ENCODE assay signal across 8 cellular contexts in genomic region chr9:111662851-111663823, GRCh38. TPM values are rescaled to one million over a fixed set of nuclear protein-coding genes. Genes with fewer than 3 reads are reported as not detected.
DNase-seq lines count a peak whose midpoint lies in the region; ATAC-seq, FAIRE-seq and TF ChIP-seq lines count a peak whose summit lies in the region.

No MANE protein-coding gene starts in this region.

- no peaks in the 10 kb centered on the region for H4K20me1 ChIP-seq in SU-DHL-6 (ENCODE audit: low read depth, low read length)

- no peaks in the 10 kb centered on the region for H3K36me3 ChIP-seq in SU-DHL-6 (ENCODE audit: low read length)
- H3K36me3 ChIP-seq in parathyroid adenoma (ENCODE audit: control insufficient read depth, insufficient read depth, low read length): no peaks in the 10 kb centered on the region

- ATAC-seq in HG03354 (IDR thresholded peaks at IDR 0.05; ENCODE audit: poor library complexity, severe bottlenecking, unreplicated experiment) (no peak), GM19452 (IDR thresholded peaks at IDR 0.05; ENCODE audit: unreplicated experiment) (no peak)

- no peak for TF ChIP-seq POLR2A in GM12891 (IDR thresholded peaks at IDR 0.05; ENCODE audit: low read depth, low read length)

- H3K9ac ChIP-seq in SU-DHL-6 (ENCODE audit: low read length) (no peak overlapping the region), parathyroid adenoma (no peak overlapping the region)

- H2AFZ ChIP-seq in SU-DHL-6 (ENCODE audit: low read depth, low read length, severe bottlenecking): no peak overlapping the region
- H2AFZ ChIP-seq in parathyroid adenoma: no peak overlapping the region

- H3K9me3 ChIP-seq in SU-DHL-6 (ENCODE audit: insufficient read depth, low read length): no peaks in the 10 kb centered on the region
- no peaks in the 10 kb centered on the region for H3K9me3 ChIP-seq in parathyroid adenoma (ENCODE audit: control insufficient read depth, low read length)

- H3K4me2 ChIP-seq in SU-DHL-6 (ENCODE audit: low read depth, low read length, poor library complexity, severe bottlenecking) (peak overlapping the region; percentile 75), parathyroid adenoma (ENCODE audit: low read length) (peak overlapping the region; percentile 87)

- no peaks in the 10 kb centered on the region for H3F3A ChIP-seq in SU-DHL-6 (ENCODE audit: insufficient read depth)

- H3K79me2 ChIP-seq in SU-DHL-6 (ENCODE audit: insufficient read depth, low read length): no peaks in the 10 kb centered on the region
- peaks cover 2% of the 10 kb centered on the region for H3K79me2 ChIP-seq in parathyroid adenoma

- H3K9me2 ChIP-seq in SU-DHL-6 (replicated peaks; ENCODE audit: insufficient read depth, low read length): no peaks in the 10 kb centered on the region

- TF ChIP-seq CTCF in SU-DHL-6 (IDR thresholded peaks at IDR 0.05; ENCODE audit: insufficient read depth, low read length, poor library complexity, severe bottlenecking) (no peak), epithelial cell of esophagus (IDR thresholded peaks at IDR 0.05; ENCODE audit: insufficient read depth, low read depth, low read length, missing control alignments) (no peak), parathyroid adenoma (IDR thresholded peaks at IDR 0.05) (no peak)

- intact Hi-C loops in head of caudate nucleus (cut with DNase I): no loop called here

- H3K27me3 ChIP-seq in SU-DHL-6 (ENCODE audit: low read length) (no peaks in the 10 kb centered on the region), parathyroid adenoma (ENCODE audit: control insufficient read depth, insufficient read depth, low read length) (no peaks in the 10 kb centered on the region)

- H3K27ac ChIP-seq in SU-DHL-6 (ENCODE audit: low read depth, low read length) (no peak overlapping the region), parathyroid adenoma (peak overlapping the region; percentile 63)

- peak; percentile 11 for DNase-seq in GM12891 (ENCODE audit: insufficient read length, low spot score)
- peak; percentile 23 for DNase-seq in epithelial cell of esophagus (ENCODE audit: low read depth)
- DNase-seq in NCI-H748 treated with DMSO at 0.1 percent for 48 hours (lab: John Stamatoyannopoulos, UW): no peak
- no peak for DNase-seq in head of caudate nucleus

- no peak overlapping the region for H3K4me3 ChIP-seq in SU-DHL-6 (ENCODE audit: insufficient read depth, low read length, poor library complexity, severe bottlenecking)
- no peak overlapping the region for H3K4me3 ChIP-seq in epithelial cell of esophagus (ENCODE audit: low read length)
- peak overlapping the region; percentile 39 for H3K4me3 ChIP-seq in parathyroid adenoma (ENCODE audit: low read depth, low read length)

- FAIRE-seq in GM12891 (lab: Jason Lieb, UNC): no peak

- peaks cover 4% of the 10 kb centered on the region for H3K4me1 ChIP-seq in parathyroid adenoma

TF ChIP-seq in GM12891, 5 proteins besides CTCF, POLR2A, EP300 and RAD21:
- no peak for TF ChIP-seq POLR2AphosphoS5 (IDR thresholded peaks at IDR 0.05; ENCODE audit: low read depth, low read length)
- TF ChIP-seq TAF1 (IDR thresholded peaks at IDR 0.05; ENCODE audit: low read depth, low read length): no peak

RNA-seq across cellular contexts. Expression of gene GNG10, which starts 1.7 kb away (rescaled TPM):
- polyA plus RNA-seq in GM12891 (2012; ENCODE audit: low read depth, missing spikeins): 12.2 TPM

RNA-seq across cellular contexts. Expression of gene DNAJC25, which starts 32.0 kb away (rescaled TPM):
- polyA plus RNA-seq in GM12891 (2012; ENCODE audit: low read depth, missing spikeins): 4.2 TPM

Comparison
In these comparisons a context has a peak if more than half of its experiments do, and no peak if none do; other contexts are left out.
1. DNase-seq: peak in GM12891 (single experiment) and epithelial cell of esophagus (single experiment); none in NCI-H748 treated with DMSO at 0.1 percent for 48 hours (single experiment) and head of caudate nucleus (0 of 42).